In genomic region chr14:75514673-75515630, GRCh38 we compare ENCODE assay signal across 8 cellular contexts. TPM values are rescaled to one million over a fixed set of nuclear protein-coding genes. Genes with fewer than 3 reads are reported as not detected.
DNase-seq lines count a peak whose midpoint lies in the region; ATAC-seq lines count a peak whose summit lies in the region.

No MANE protein-coding gene starts in this region.

- peak; percentile 76 for ATAC-seq in CD4-positive, CD25-positive, alpha-beta regulatory T cell (ENCODE audit: low read depth in 2 of 2)
- ATAC-seq in GM19467 (IDR thresholded peaks at IDR 0.05; ENCODE audit: unreplicated experiment) = peak; percentile 43
- peak; percentile 24 to 49 for ATAC-seq in activated T-cell treated with anti-CD3 and anti-CD28 coated beads, Interleukin-2, amount 50 U/mL, for 4 hours
- peak; percentile 42 for ATAC-seq in left ventricle myocardium superior
- peak; percentile 72 to 73 for ATAC-seq in stimulated activated naive B cell treated with anti-CD40 and anti-IgM and Interleukin-4, amounts not matched to agents 10 μg/mL and 1 μg/mL and 100 μg/mL, for 72 hours (replicated peaks)

- H3K9me3 ChIP-seq in CD4-positive, CD25-positive, alpha-beta regulatory T cell (ENCODE audit: control insufficient read depth in 2 of 2, low read length in 2 of 2) = peaks cover 14 to 16% of the 10 kb centered on the region in 2 experiments

- H3K27me3 ChIP-seq in CD4-positive, CD25-positive, alpha-beta regulatory T cell (ENCODE audit: control insufficient read depth, insufficient read depth, low read length) = no peaks in the 10 kb centered on the region

- peak overlapping the region; percentile 89 for H3K27ac ChIP-seq in CD4-positive, CD25-positive, alpha-beta regulatory T cell (ENCODE audit: insufficient read depth, low read length, poor library complexity, severe bottlenecking)

- H3K4me1 ChIP-seq in CD4-positive, CD25-positive, alpha-beta regulatory T cell (ENCODE audit: control insufficient read depth, insufficient read depth, low read length, poor library complexity, severe bottlenecking) = peaks cover 34% of the 10 kb centered on the region

- in situ Hi-C loops in KBM-7 (cut with MboI; ENCODE audit: low pct_unique_long_range_greater_than_20kb, low sequenced_read_pairs) = no loop called here

- H3K36me3 ChIP-seq in CD4-positive, CD25-positive, alpha-beta regulatory T cell (ENCODE audit: control insufficient read depth, insufficient read depth, low read length) = no peaks in the 10 kb centered on the region

- peak overlapping the region; percentile 77 to 94 (median 91) for H3K4me3 Mint-ChIP-seq in CD4-positive, CD25-positive, alpha-beta regulatory T cell
- H3K4me3 Mint-ChIP-seq in activated T-cell treated with anti-CD3 and anti-CD28 coated beads, Interleukin-2, amount 50 U/mL, for 4 hours = peak overlapping the region; percentile 77
- peak overlapping the region; percentile 74 to 80 for H3K4me3 Mint-ChIP-seq in stimulated activated naive B cell treated with anti-CD40 and anti-IgM and Interleukin-4, amounts not matched to agents 10 μg/mL and 1 μg/mL and 100 μg/mL, for 72 hours

- H3K27me3 Mint-ChIP-seq in CD4-positive, CD25-positive, alpha-beta regulatory T cell = no peaks in the 10 kb centered on the region
- H3K27me3 Mint-ChIP-seq in activated T-cell treated with anti-CD3 and anti-CD28 coated beads, Interleukin-2, amount 50 U/mL, for 4 hours (ENCODE audit: low read depth) = no peaks in the 10 kb centered on the region
- no peaks in the 10 kb centered on the region for H3K27me3 Mint-ChIP-seq in stimulated activated naive B cell treated with anti-CD40 and anti-IgM and Interleukin-4, amounts not matched to agents 10 μg/mL and 1 μg/mL and 100 μg/mL, for 72 hours

- H3K36me3 Mint-ChIP-seq in CD4-positive, CD25-positive, alpha-beta regulatory T cell = no peaks in the 10 kb centered on the region
- no peaks in the 10 kb centered on the region for H3K36me3 Mint-ChIP-seq in activated T-cell treated with anti-CD3 and anti-CD28 coated beads, Interleukin-2, amount 50 U/mL, for 4 hours (ENCODE audit: insufficient read depth)
- peaks cover 8 to 21% of the 10 kb centered on the region in 2 donors for H3K36me3 Mint-ChIP-seq in stimulated activated naive B cell treated with anti-CD40 and anti-IgM and Interleukin-4, amounts not matched to agents 10 μg/mL and 1 μg/mL and 100 μg/mL, for 72 hours

- peak; percentile 48 to 82 (median 65) for DNase-seq in CD4-positive, CD25-positive, alpha-beta regulatory T cell
- DNase-seq in KBM-7 (peak; percentile 45), left ventricle myocardium superior (peak; percentile 40), HUDEP-2 (lab: John Stamatoyannopoulos, UW; ENCODE audit: unreplicated experiment in 76 of 76) (no peak), NCI-H1417 treated with DMSO at 0.1 percent for 48 hours (lab: John Stamatoyannopoulos, UW) (no peak)
- peak; percentile 42 for DNase-seq in activated T-cell treated with anti-CD3 and anti-CD28 coated beads, Interleukin-2, amount 50 U/mL, for 4 hours
- DNase-seq in stimulated activated naive B cell treated with anti-CD40 and anti-IgM and Interleukin-4, amounts not matched to agents 10 μg/mL and 1 μg/mL and 100 μg/mL, for 72 hours = peak; percentile 88

- peak overlapping the region; percentile 67 for H3K4me3 ChIP-seq in CD4-positive, CD25-positive, alpha-beta regulatory T cell (ENCODE audit: low read depth, low read length)

- peaks cover 23 to 57% (median 42%) of the 10 kb centered on the region in 4 donors for H3K4me1 Mint-ChIP-seq in CD4-positive, CD25-positive, alpha-beta regulatory T cell
- peaks cover 60% of the 10 kb centered on the region for H3K4me1 Mint-ChIP-seq in activated T-cell treated with anti-CD3 and anti-CD28 coated beads, Interleukin-2, amount 50 U/mL, for 4 hours (ENCODE audit: low read depth)
- H3K4me1 Mint-ChIP-seq in stimulated activated naive B cell treated with anti-CD40 and anti-IgM and Interleukin-4, amounts not matched to agents 10 μg/mL and 1 μg/mL and 100 μg/mL, for 72 hours = peaks cover 37 to 78% of the 10 kb centered on the region in 2 donors

- peaks cover 0 to 19% (median 5%) of the 10 kb centered on the region in 7 donors for H3K9me3 Mint-ChIP-seq in CD4-positive, CD25-positive, alpha-beta regulatory T cell
- H3K9me3 Mint-ChIP-seq in activated T-cell treated with anti-CD3 and anti-CD28 coated beads, Interleukin-2, amount 50 U/mL, for 4 hours = peaks cover 14% of the 10 kb centered on the region
- peaks cover 7% of the 10 kb centered on the region in 2 donors for H3K9me3 Mint-ChIP-seq in stimulated activated naive B cell treated with anti-CD40 and anti-IgM and Interleukin-4, amounts not matched to agents 10 μg/mL and 1 μg/mL and 100 μg/mL, for 72 hours

- peak overlapping the region; percentile 96 to 99 (median 97) for H3K27ac Mint-ChIP-seq in CD4-positive, CD25-positive, alpha-beta regulatory T cell
- peak overlapping the region; percentile 99 for H3K27ac Mint-ChIP-seq in stimulated activated naive B cell treated with anti-CD40 and anti-IgM and Interleukin-4, amounts not matched to agents 10 μg/mL and 1 μg/mL and 100 μg/mL, for 72 hours

- intact Hi-C loops in left ventricle myocardium superior (cut with micrococcal nuclease) = no loop called here

RNA-seq across cellular contexts. Expression of gene BATF, which starts 7.3 kb away (rescaled TPM):
- 50.7 TPM for total RNA-seq in CD4-positive, CD25-positive, alpha-beta regulatory T cell
- 100 to 1,000 TPM in 3 of 4 donors, 10 to 100 TPM in 1; 86.8 to 119 (median 109) TPM for polyA plus RNA-seq in CD4-positive, CD25-positive, alpha-beta regulatory T cell
- total RNA-seq in activated T-cell treated with anti-CD3 and anti-CD28 coated beads, Interleukin-2, amount 50 U/mL, for 4 hours = 100 to 1,000 TPM; 186 to 193 (median 191) TPM
- 0.74 TPM for total RNA-seq in left ventricle myocardium superior

Comparison
In these comparisons a context has a peak if more than half of its experiments do, and no peak if none do; other contexts are left out.
1. DNase-seq: peak in CD4-positive, CD25-positive, alpha-beta regulatory T cell (3 of 3), KBM-7 (single experiment), activated T-cell treated with anti-CD3 and anti-CD28 coated beads, Interleukin-2, amount 50 U/mL, for 4 hours (single experiment), left ventricle myocardium superior (single experiment) and stimulated activated naive B cell treated with anti-CD40 and anti-IgM and Interleukin-4, amounts not matched to agents 10 μg/mL and 1 μg/mL and 100 μg/mL, for 72 hours (single experiment); none in HUDEP-2 (0 of 76) and NCI-H1417 treated with DMSO at 0.1 percent for 48 hours (single experiment).
2. RNA of gene BATF, which starts 7.3 kb away (total RNA-seq): 186 to 193 TPM in activated T-cell treated with anti-CD3 and anti-CD28 coated beads, Interleukin-2, amount 50 U/mL, for 4 hours and 50.7 TPM in CD4-positive, CD25-positive, alpha-beta regulatory T cell (single experiment); 0.74 TPM in left ventricle myocardium superior (single experiment); every median in the first group is over 10 times any median in the second.
3. Peak in every context shown above with its lines, with median percentiles within 50 percentile points of each other: ATAC-seq and H3K4me3 Mint-ChIP-seq.